ENCODE assay signal across 15 cellular contexts in genomic region chr13:113486698-113487097, GRCh38.
"Had no signal": no experiment of that assay in that cellular context is flagged by ENCODE, and none has a peak within 500 bp of the region (broad histone marks: within the 10 kb centered on the region; RNA-seq: fewer than 3 reads in every experiment).

No MANE protein-coding gene starts in this region.

- H3K27ac Mint-ChIP-seq: activated naive CD8-positive, alpha-beta T cell treated with anti-CD3 and anti-CD28 coated beads for 36 hours; stimulated activated memory B cell treated with anti-CD40 and anti-IgM and Interleukin-4, amounts not matched to agents 10 μg/mL and 1 μg/mL and 100 μg/mL, for 72 hours; T-helper 2 cell treated with Interferon-gamma antibody and Interleukin-4, amounts not matched to agents 5 μg/mL and 100 μg/mL, for 36 hours had no signal

- H3K27me3 ChIP-seq: foreskin keratinocyte, right lobe of liver, spleen, tibial artery had no signal

- H3K4me3 Mint-ChIP-seq: activated naive CD8-positive, alpha-beta T cell treated with anti-CD3 and anti-CD28 coated beads for 36 hours; activated T-cell treated with anti-CD3 and anti-CD28 coated beads, Interleukin-2, amount 50 U/mL, for 4 hours; stimulated activated memory B cell treated with anti-CD40 and anti-IgM and Interleukin-4, amounts not matched to agents 10 μg/mL and 1 μg/mL and 100 μg/mL, for 72 hours; T-helper 2 cell treated with Interferon-gamma antibody and Interleukin-4, amounts not matched to agents 5 μg/mL and 100 μg/mL, for 36 hours had no signal

- H3K36me3 ChIP-seq: right lobe of liver, tibial artery had no signal

- ATAC-seq: activated CD4-positive, CD25-positive, alpha-beta regulatory T cell treated with anti-CD3 and anti-CD28 coated beads, Interleukin-2, amount 50 U/mL, for 24 hours; activated T-cell treated with anti-CD3 and anti-CD28 coated beads, Interleukin-2, amount 50 U/mL, for 4 hours; foreskin keratinocyte; right lobe of liver; stimulated activated memory B cell treated with anti-CD40 and anti-IgM and Interleukin-4, amounts not matched to agents 10 μg/mL and 1 μg/mL and 100 μg/mL, for 72 hours had no signal

- H3K27me3 Mint-ChIP-seq: activated naive CD8-positive, alpha-beta T cell treated with anti-CD3 and anti-CD28 coated beads for 36 hours; stimulated activated memory B cell treated with anti-CD40 and anti-IgM and Interleukin-4, amounts not matched to agents 10 μg/mL and 1 μg/mL and 100 μg/mL, for 72 hours had no signal

- DNase-seq: activated CD4-positive, alpha-beta T cell treated with anti-CD3 and anti-CD28 coated beads, Interleukin-2, amount 50 U/mL, for 48 hours; activated gamma-delta T cell; activated naive CD8-positive, alpha-beta T cell treated with anti-CD3 and anti-CD28 coated beads for 36 hours; activated T-cell treated with anti-CD3 and anti-CD28 coated beads, Interleukin-2, amount 50 U/mL, for 4 hours; aorta; foreskin keratinocyte; islet precursor cell; right lobe of liver; spleen; stimulated activated CD4-positive, alpha-beta T cell treated with anti-CD3 and anti-CD28 coated beads, Interleukin-1b, Interleukin-23, amount 100 ng/mL, for 48 hours; tibial artery had no signal

- H3K4me1 ChIP-seq: foreskin keratinocyte had no signal

- H3K4me3 ChIP-seq: right lobe of liver, spleen, tibial artery had no signal

- H3K27ac ChIP-seq: foreskin keratinocyte, neutrophil, right lobe of liver, spleen, tibial artery had no signal

- H3K9me3 ChIP-seq: neutrophil, right lobe of liver, spleen, tibial artery had no signal

- H3K9me3 Mint-ChIP-seq: activated naive CD8-positive, alpha-beta T cell treated with anti-CD3 and anti-CD28 coated beads for 36 hours; activated T-cell treated with anti-CD3 and anti-CD28 coated beads, Interleukin-2, amount 50 U/mL, for 4 hours; stimulated activated memory B cell treated with anti-CD40 and anti-IgM and Interleukin-4, amounts not matched to agents 10 μg/mL and 1 μg/mL and 100 μg/mL, for 72 hours; T-helper 2 cell treated with Interferon-gamma antibody and Interleukin-4, amounts not matched to agents 5 μg/mL and 100 μg/mL, for 36 hours had no signal
